10 cellular contexts compared by ENCODE assay signal in genomic region chr3:163045945-163046344, GRCh38.
"Had no signal": no experiment of that assay in that cellular context is flagged by ENCODE, and none has a peak within 500 bp of the region (broad histone marks: within the 10 kb centered on the region; RNA-seq: fewer than 3 reads in every experiment).

No MANE protein-coding gene starts in this region.

- H3K4me1 ChIP-seq: HAP-1 had no signal

- H3K4me3 ChIP-seq: GM23248, HAP-1 had no signal

- ATAC-seq: HCT116, HepG2 had no signal

- H3K36me3 ChIP-seq: HAP-1 had no signal

- H3K9me3 ChIP-seq: HAP-1 had no signal

- H3K4me2 ChIP-seq: KMS-11 had no signal

- H3K9ac ChIP-seq: GM23248, KMS-11 had no signal

- DNase-seq: GM23248, GOT3, H7, HFFc6, KBM-7 had no signal

- H2AFZ ChIP-seq: GM23248 had no signal

- H3K27ac ChIP-seq: GM23248, HL-60, KMS-11 had no signal
